Comparison of ENCODE assay signal across 35 cellular contexts in genomic region chr7:5657901-5658300, GRCh38.
DNase-seq lines count a peak whose midpoint lies in the region; ATAC-seq and TF ChIP-seq lines count a peak whose summit lies in the region.
"Had no signal": no experiment of that assay in that cellular context is flagged by ENCODE, and none has a peak within 500 bp of the region (broad histone marks: within the 10 kb centered on the region; RNA-seq: fewer than 3 reads in every experiment).

No MANE protein-coding gene starts in this region.

- ATAC-seq in GM23338 (no peak), foreskin keratinocyte (peak; percentile 99), HG03521 (IDR thresholded peaks at IDR 0.05; ENCODE audit: unreplicated experiment) (no peak), HG03196 (IDR thresholded peaks at IDR 0.05; ENCODE audit: unreplicated experiment) (no peak)
- ATAC-seq: activated naive CD4-positive, alpha-beta T cell treated with anti-CD3 and anti-CD28 coated beads, Interleukin-2, amount 50 U/mL, for 72 hours; CD8-positive, alpha-beta T cell; effector memory CD8-positive, alpha-beta T cell; gastrocnemius medialis; mucosa of descending colon; natural killer cell had no signal

- 0 out of 2 replicates have a peak, but pooled peaks cover 7% of the 10 kb centered on the region for H3F3A ChIP-seq in GM23338 (replicated peaks; ENCODE audit: low read depth)

- H3K27me3 Mint-ChIP-seq in GM23338 (ENCODE audit: insufficient read depth, low read depth, poor library complexity): peaks cover 5% of the 10 kb centered on the region
- H3K27me3 Mint-ChIP-seq: B cell; effector memory CD8-positive, alpha-beta T cell; type B pancreatic cell had no signal

- WGBS in mammary epithelial cell (ENCODE audit: low coverage, missing lambda C conversion rate): 62% methylated on average over 7 of the region's 7 CpGs

- peak; percentile 38 for TF ChIP-seq CTCF in AG09309 (IDR thresholded peaks at IDR 0.05; ENCODE audit: control insufficient read depth, insufficient read depth, low read depth, low read length, missing control alignments)
- no peak for TF ChIP-seq CTCF in GM23338 (conservative IDR thresholded peaks at IDR 0.05; ENCODE audit: low read depth in 2 of 2)
- peak; percentile 7 to 20 for TF ChIP-seq CTCF in mammary epithelial cell (conservative IDR thresholded peaks at IDR 0.05 in 1 of 2, IDR thresholded peaks at IDR 0.05 in 1 of 2; ENCODE audit: extremely low read depth in 1 of 2, insufficient read depth in 1 of 2, low read depth in 1 of 2, low read length in 2 of 2)
- TF ChIP-seq CTCF in foreskin keratinocyte (conservative IDR thresholded peaks at IDR 0.05): peak; percentile 50

- intact Hi-C loops in mammary epithelial cell (cut with micrococcal nuclease): no loop called here

- H3K4me2 ChIP-seq in GM23338 (no peak overlapping the region), mammary epithelial cell (ENCODE audit: insufficient read depth, low read depth, low read length) (no peak overlapping the region)
- H3K4me2 ChIP-seq: hepatocyte had no signal

- H3K27ac ChIP-seq in GM23338 (ENCODE audit: low read depth) (peak overlapping the region; percentile 39; the same call in 1 of the 2 replicates), mammary epithelial cell (ENCODE audit: insufficient read depth, low read depth, low read length) (no peak overlapping the region), foreskin keratinocyte (peak overlapping the region; percentile 61)
- H3K27ac ChIP-seq: gastrocnemius medialis, hepatocyte, prostate gland, SJCRH30, WERI-Rb-1 had no signal

- H3K4me3 ChIP-seq in AG09309 (ENCODE audit: control insufficient read depth, low read depth, low read length) (no peak overlapping the region), GM23338 (no peak overlapping the region), mammary epithelial cell (replicated peaks in 1 of 3; ENCODE audit: insufficient read depth in 1 of 3, low read depth in 2 of 3, low read length in 3 of 3) (no peak overlapping the region)
- H3K4me3 ChIP-seq: gastrocnemius medialis, hepatocyte, lung, mucosa of descending colon, prostate gland, SJCRH30 had no signal

- H3K4me3 Mint-ChIP-seq in GM23338: no peak overlapping the region
- H3K4me3 Mint-ChIP-seq: B cell; CD8-positive, alpha-beta T cell; effector memory CD8-positive, alpha-beta T cell; natural killer cell; type B pancreatic cell had no signal

- H3K9me3 ChIP-seq in mammary epithelial cell (replicated peaks; ENCODE audit: insufficient read depth, low read length): no peaks in the 10 kb centered on the region
- H3K9me3 ChIP-seq: gastrocnemius medialis, mucosa of descending colon, prostate gland, SJCRH30 had no signal

- H3K36me3 Mint-ChIP-seq in GM23338 (ENCODE audit: low read depth): peaks cover 7% of the 10 kb centered on the region

- CTCF ChIA-PET in mammary epithelial cell (lab: Charles Lee; ENCODE audit: low non-redundant PET): no interaction called here

- H3K79me2 ChIP-seq in GM23338 (replicated peaks; ENCODE audit: insufficient read depth) (no peaks in the 10 kb centered on the region), mammary epithelial cell (ENCODE audit: insufficient read depth, low read length) (no peaks in the 10 kb centered on the region)
- H3K79me2 ChIP-seq: hepatocyte had no signal

- peak; percentile 88 for DNase-seq in AG09309 (ENCODE audit: low read depth)
- DNase-seq in GM23338 (ENCODE audit: low spot score): no peak
- peak; percentile 54 for DNase-seq in mammary epithelial cell
- peak; percentile 83 to 93 for DNase-seq in foreskin keratinocyte
- DNase-seq in NCI-H345 (lab: John Stamatoyannopoulos, UW): no peak
- no peak for DNase-seq in stimulated activated CD4-positive, alpha-beta T cell treated with anti-CD3 and anti-CD28 coated beads, Interleukin-12 subunit alpha, Interleukin-12 subunit beta, amount 100 ng/mL, for 4 hours
- DNase-seq: activated CD4-positive, alpha-beta T cell treated with anti-CD3 and anti-CD28 coated beads for 48 hours; activated effector memory CD4-positive, alpha-beta T cell treated with Interleukin-2 at 50 U/mL for 16 hours; activated T-cell treated with anti-CD3 and anti-CD28 coated beads, Interleukin-2, amount 50 U/mL, for 1 hour; aorta; caudate nucleus; CD8-positive, alpha-beta T cell; DMS 273 treated with DMSO at 0.1 percent for 48 hours; effector memory CD8-positive, alpha-beta T cell; gastrocnemius medialis; HCEC 1CT; Kasumi-1; natural killer cell; NCI-H1436; NCI-H774; occipital lobe; SJCRH30; stimulated activated naive CD4-positive, alpha-beta T cell; SW 1271; T-helper 9 cell; WERI-Rb-1 had no signal

- dilution Hi-C loops in mammary epithelial cell (cut with HindIII; ENCODE audit: low sequenced_read_pairs): no loop called here

- no TSS peak for BruUV-seq in mammary epithelial cell (replicated peaks; lab: Mats Ljungman, UMichigan)

- H3K9me2 ChIP-seq in GM23338 (ENCODE audit: insufficient read depth): no peaks in the 10 kb centered on the region

- no peak overlapping the region for H3K9ac ChIP-seq in mammary epithelial cell (ENCODE audit: insufficient read depth, low read length)

- in situ Hi-C loops in mammary epithelial cell (cut with MboI; ENCODE audit: low sequenced_read_pairs in 2 of 2): no loop called here

- H3K4me1 Mint-ChIP-seq in GM23338: peaks cover 3% of the 10 kb centered on the region

- H4K20me1 ChIP-seq in GM23338 (replicated peaks; ENCODE audit: insufficient read depth) (no peaks in the 10 kb centered on the region; the same call in 1 of the 2 replicates), mammary epithelial cell (ENCODE audit: insufficient read depth, low read length) (no peaks in the 10 kb centered on the region)

- H3K36me3 ChIP-seq in GM23338 (ENCODE audit: insufficient read depth) (no peaks in the 10 kb centered on the region; the same call in 1 of the 2 replicates), mammary epithelial cell (ENCODE audit: insufficient read depth, low read length) (no peaks in the 10 kb centered on the region)
- H3K36me3 ChIP-seq: gastrocnemius medialis, prostate gland had no signal

- H3K4me1 ChIP-seq in GM23338 (ENCODE audit: insufficient read depth) (no peaks in the 10 kb centered on the region), mammary epithelial cell (ENCODE audit: insufficient read depth, low read length) (peaks cover 15% of the 10 kb centered on the region), foreskin keratinocyte (peaks cover 11% of the 10 kb centered on the region)
- H3K4me1 ChIP-seq: prostate gland had no signal

- H2AFZ ChIP-seq in GM23338: no peak overlapping the region
- H2AFZ ChIP-seq in mammary epithelial cell (ENCODE audit: low read depth, low read length): no peak overlapping the region
- H2AFZ ChIP-seq: hepatocyte had no signal

- H3K27me3 ChIP-seq in GM23338 (ENCODE audit: insufficient read depth) (no peaks in the 10 kb centered on the region), mammary epithelial cell (ENCODE audit: insufficient read depth, low read length) (no peaks in the 10 kb centered on the region), foreskin keratinocyte (no peaks in the 10 kb centered on the region)
- H3K27me3 ChIP-seq: gastrocnemius medialis, hepatocyte, SJCRH30 had no signal

- H3K27ac Mint-ChIP-seq in GM23338: no peak overlapping the region
- H3K27ac Mint-ChIP-seq: B cell; CD8-positive, alpha-beta T cell; effector memory CD8-positive, alpha-beta T cell; natural killer cell; type B pancreatic cell had no signal

- H3K9me3 Mint-ChIP-seq in GM23338: no peaks in the 10 kb centered on the region; the same call in 2 of the 3 replicates
- H3K9me3 Mint-ChIP-seq: activated naive CD4-positive, alpha-beta T cell treated with anti-CD3 and anti-CD28 coated beads, Interleukin-2, amount 50 U/mL, for 72 hours; CD8-positive, alpha-beta T cell; effector memory CD8-positive, alpha-beta T cell; natural killer cell; type B pancreatic cell had no signal

TF ChIP-seq in GM23338, 12 proteins besides CTCF, POLR2A, EP300 and RAD21 (continues in another document):
- TF ChIP-seq, protein P1, sequence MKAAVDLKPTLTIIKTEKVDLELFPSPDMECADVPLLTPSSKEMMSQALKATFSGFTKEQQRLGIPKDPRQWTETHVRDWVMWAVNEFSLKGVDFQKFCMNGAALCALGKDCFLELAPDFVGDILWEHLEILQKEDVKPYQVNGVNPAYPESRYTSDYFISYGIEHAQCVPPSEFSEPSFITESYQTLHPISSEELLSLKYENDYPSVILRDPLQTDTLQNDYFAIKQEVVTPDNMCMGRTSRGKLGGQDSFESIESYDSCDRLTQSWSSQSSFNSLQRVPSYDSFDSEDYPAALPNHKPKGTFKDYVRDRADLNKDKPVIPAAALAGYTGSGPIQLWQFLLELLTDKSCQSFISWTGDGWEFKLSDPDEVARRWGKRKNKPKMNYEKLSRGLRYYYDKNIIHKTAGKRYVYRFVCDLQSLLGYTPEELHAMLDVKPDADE (IDR thresholded peaks at IDR 0.05): no peak
- TF ChIP-seq REST (IDR thresholded peaks at IDR 0.05; ENCODE audit: unreplicated experiment): no peak
- TF ChIP-seq JUNB (IDR thresholded peaks at IDR 0.05; ENCODE audit: unreplicated experiment): no peak
- TF ChIP-seq NANOG (IDR thresholded peaks at IDR 0.05; ENCODE audit: borderline replicate concordance): no peak
- no peak for TF ChIP-seq CREB1 (CRISPR knock-in tag; IDR thresholded peaks at IDR 0.05; ENCODE audit: low read depth)
- no peak for TF ChIP-seq STAT1 (IDR thresholded peaks at IDR 0.05; ENCODE audit: unreplicated experiment)
- no peak for TF ChIP-seq ZNF331 (CRISPR knock-in tag; IDR thresholded peaks at IDR 0.05; ENCODE audit: low read depth)

Comparison
In these comparisons a context has a peak if more than half of its experiments do, and no peak if none do; other contexts are left out.
1. DNase-seq: peak in AG09309 (single experiment), mammary epithelial cell (single experiment) and foreskin keratinocyte (2 of 2); none in GM23338 (single experiment), NCI-H345 (single experiment) and stimulated activated CD4-positive, alpha-beta T cell treated with anti-CD3 and anti-CD28 coated beads, Interleukin-12 subunit alpha, Interleukin-12 subunit beta, amount 100 ng/mL, for 4 hours (single experiment).
2. CTCF ChIP-seq: peak in AG09309 (single experiment), mammary epithelial cell (2 of 2) and foreskin keratinocyte (single experiment); none in GM23338 (0 of 2).